Comparison of ENCODE assay signal across 8 cellular contexts in the genomic region with DNA sequence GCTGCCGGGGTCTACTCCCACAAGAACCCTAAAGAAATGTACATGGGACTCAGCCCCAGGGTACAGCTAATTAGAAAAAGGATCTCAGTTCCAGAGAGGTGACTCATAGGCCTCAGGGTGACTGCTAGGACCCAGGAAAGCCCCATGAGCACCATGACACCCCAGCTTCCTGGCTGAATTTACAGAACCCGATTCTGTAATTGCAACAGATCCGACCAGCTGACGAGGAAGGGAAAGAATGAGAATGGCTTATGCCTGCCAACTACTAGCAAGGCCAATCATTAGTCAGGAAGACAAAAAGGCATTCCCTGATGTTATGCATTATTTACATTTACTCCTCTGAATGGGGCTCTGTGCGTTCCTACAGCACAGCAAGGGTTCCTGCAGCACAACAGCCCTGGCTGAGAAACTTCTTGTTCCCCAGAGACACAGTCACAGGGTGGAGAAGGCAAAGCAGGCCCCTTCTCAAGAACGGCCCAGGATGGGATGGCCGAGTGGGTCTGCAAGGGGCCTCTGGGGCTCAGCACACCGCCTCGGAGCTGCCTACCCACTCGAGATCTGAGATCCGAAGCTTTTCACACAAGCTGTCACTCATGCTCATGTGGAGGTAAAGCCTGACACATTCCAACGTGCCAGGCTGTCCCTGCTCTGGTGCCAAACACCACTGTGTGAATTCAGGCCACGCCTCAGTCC. TPM values are rescaled to one million over a fixed set of nuclear protein-coding genes. Genes with fewer than 3 reads are reported as not detected.
A peak's percentile ranks its signal among the peaks of the same experiment; 100 is the strongest.
DNase-seq lines count a peak whose midpoint lies in the region; ATAC-seq lines count a peak whose summit lies in the region.

No MANE protein-coding gene starts in this region.

- ATAC-seq in HG02571 (IDR thresholded peaks at IDR 0.05; ENCODE audit: unreplicated experiment) = peak; percentile 62

- in situ Hi-C loops in SK-MEL-5 (cut with HindIII; ENCODE audit: low pct_unique_long_range_greater_than_20kb, low sequenced_read_pairs) = no loop called here

- DNase-seq in EH (ENCODE audit: low read depth) = peak; percentile 99
- peak; percentile 88 for DNase-seq in SK-MEL-5 (ENCODE audit: low read depth, low spot score)
- peak; percentile 21 for DNase-seq in activated naive CD8-positive, alpha-beta T cell treated with anti-CD3 and anti-CD28 coated beads, Interleukin-2, amount 50 U/mL, for 16 hours (ENCODE audit: low read depth, low spot score)
- DNase-seq in kidney tubule cell (ENCODE audit: low spot score) = peak; percentile 91
- peak; percentile 42 for DNase-seq in stimulated activated CD8-positive, alpha-beta memory T cell treated with anti-CD3 and anti-CD28 coated beads, Interleukin-12 subunit alpha, Interleukin-12 subunit beta, amount 100 ng/mL, for 24 hours (ENCODE audit: extremely low read depth)
- no peak for DNase-seq in DMS53 (lab: John Stamatoyannopoulos, UW)
- no peak for DNase-seq in cortex of kidney (lab: John Stamatoyannopoulos, UW)

RNA-seq across cellular contexts. Expression of a gene that starts 27.2 kb away (rescaled TPM):
- total RNA-seq in SK-MEL-5 (2014; rRNA removed; shearing (Covaris generic)) = 0.34 and 0.96 TPM in 2 replicates
- 0.21 and 0.25 TPM in 2 replicates for polyA plus RNA-seq in SK-MEL-5 (2015; cell fraction: cytosol; rRNA removed)
- 7.9 and 9.5 TPM in 2 replicates for polyA plus RNA-seq in SK-MEL-5 (2015; cell fraction: nucleus; rRNA removed)

RNA-seq across cellular contexts. Expression of a gene that starts 36.7 kb away (rescaled TPM):
- total RNA-seq in SK-MEL-5 (2014; rRNA removed; shearing (Covaris generic)) = 2.5 and 3.0 TPM in 2 replicates
- polyA plus RNA-seq in SK-MEL-5 (2015; cell fraction: cytosol; rRNA removed) = 5.0 and 6.9 TPM in 2 replicates
- polyA plus RNA-seq in SK-MEL-5 (2015; cell fraction: nucleus; rRNA removed) = 64.3 and 69.8 TPM in 2 replicates

RNA-seq across cellular contexts. Expression of a gene that starts 52.2 kb away (rescaled TPM):
- 1.7 and 4.3 TPM in 2 replicates for total RNA-seq in SK-MEL-5 (2014; rRNA removed; shearing (Covaris generic))
- 13.3 and 23.6 TPM in 2 replicates for polyA plus RNA-seq in SK-MEL-5 (2015; cell fraction: cytosol; rRNA removed)
- polyA plus RNA-seq in SK-MEL-5 (2015; cell fraction: nucleus; rRNA removed) = 21.4 and 36.2 TPM in 2 replicates

RNA-seq across cellular contexts. Expression of a gene that starts 53.2 kb away (rescaled TPM):
- total RNA-seq in SK-MEL-5 (2014; rRNA removed; shearing (Covaris generic)) = not detected in 2 replicates
- polyA plus RNA-seq in SK-MEL-5 (2015; cell fraction: cytosol; rRNA removed) = 0.96 TPM in 1 of 2 replicates, not detected in the other
- polyA plus RNA-seq in SK-MEL-5 (2015; cell fraction: nucleus; rRNA removed) = 0.05 and 0.11 TPM in 2 replicates

Comparison
In these comparisons a context has a peak if more than half of its experiments do, and no peak if none do; other contexts are left out.
1. DNase-seq: peak in EH (single experiment), SK-MEL-5 (single experiment), activated naive CD8-positive, alpha-beta T cell treated with anti-CD3 and anti-CD28 coated beads, Interleukin-2, amount 50 U/mL, for 16 hours (single experiment), kidney tubule cell (single experiment) and stimulated activated CD8-positive, alpha-beta memory T cell treated with anti-CD3 and anti-CD28 coated beads, Interleukin-12 subunit alpha, Interleukin-12 subunit beta, amount 100 ng/mL, for 24 hours (single experiment); none in DMS53 (single experiment) and cortex of kidney (single experiment).